ENCODE assay signal across 13 cellular contexts in the genomic region with DNA sequence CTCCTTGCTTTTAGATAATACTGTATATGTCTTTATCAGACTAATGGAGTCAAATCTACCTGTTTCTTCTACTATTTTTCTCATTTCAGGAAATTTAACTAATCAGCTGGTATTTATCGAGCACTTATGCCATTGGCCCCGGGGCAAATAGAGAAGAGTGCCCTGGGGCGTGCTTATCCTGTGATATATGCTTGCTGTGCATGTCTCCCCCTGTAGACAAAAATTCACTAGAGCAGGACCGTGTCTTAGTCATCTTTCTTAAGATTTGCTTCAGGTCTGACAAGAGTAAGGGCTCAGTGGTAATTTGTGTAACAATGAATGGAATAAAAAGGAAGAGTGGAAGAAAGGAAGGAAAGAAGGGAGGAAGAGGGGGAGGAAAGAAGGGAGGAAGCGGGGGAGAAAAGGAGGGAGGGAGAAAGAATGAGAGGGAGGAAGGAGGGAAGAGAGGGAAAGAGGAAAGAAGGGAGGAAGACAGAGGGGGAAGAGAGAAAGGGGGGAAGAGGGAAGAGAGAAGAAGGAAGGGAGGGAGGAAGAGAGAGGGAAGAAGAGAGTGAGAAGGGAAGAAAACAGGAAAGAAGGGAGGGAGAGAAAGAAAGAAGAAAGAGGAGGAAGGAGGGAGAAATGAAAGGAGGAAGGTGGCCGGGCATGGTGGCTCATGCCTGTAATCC.
DNase-seq lines count a peak whose midpoint lies in the region; TF ChIP-seq lines count a peak whose summit lies in the region.
"Had no signal": no experiment of that assay in that cellular context is flagged by ENCODE, and none has a peak within 500 bp of the region (broad histone marks: within the 10 kb centered on the region; RNA-seq: fewer than 3 reads in every experiment).

No MANE protein-coding gene starts in this region.

- no peaks in the 10 kb centered on the region for H3K4me1 ChIP-seq in effector memory CD4-positive, alpha-beta T cell (ENCODE audit: control insufficient read depth, insufficient read depth, low read length, poor library complexity, severe bottlenecking)

- H3K4me3 ChIP-seq in effector memory CD4-positive, alpha-beta T cell (ENCODE audit: insufficient read depth, low read depth, low read length, poor library complexity, severe bottlenecking), result no peak overlapping the region

- H3K9me3 ChIP-seq in effector memory CD4-positive, alpha-beta T cell (ENCODE audit: control insufficient read depth, low read length), result no peaks in the 10 kb centered on the region

- peak; percentile 8 for DNase-seq in CMK (ENCODE audit: low read depth)
- DNase-seq in HFFc6, result no peak
- DNase-seq in amniotic epithelial cell (ENCODE audit: low read depth), result peak; percentile 44
- DNase-seq in kidney tubule cell (ENCODE audit: low spot score), result peak; percentile 48
- DNase-seq in ecto neural progenitor cell (ENCODE audit: low spot score), result no peak
- DNase-seq in effector memory CD4-positive, alpha-beta T cell, result no peak
- DNase-seq in HuH-7.5 (ENCODE audit: low spot score), result no peak
- DNase-seq in substantia nigra (lab: John Stamatoyannopoulos, UW), result no peak
- DNase-seq: amygdala, foreskin melanocyte, NCI-H187 treated with DMSO at 0.1 percent for 48 hours had no signal

- H3K27ac ChIP-seq in effector memory CD4-positive, alpha-beta T cell (ENCODE audit: insufficient read depth, low read length, poor library complexity, severe bottlenecking), result no peak overlapping the region
- no peak overlapping the region for H3K27ac ChIP-seq in substantia nigra (ENCODE audit: low read depth, low read length, poor library complexity, severe bottlenecking)
- H3K27ac ChIP-seq: HL-60 had no signal

- no peak overlapping the region for H3K4me3 Mint-ChIP-seq in HFFc6
- H3K4me3 Mint-ChIP-seq: stimulated activated memory B cell treated with anti-CD40 and anti-IgM and Interleukin-4, amounts not matched to agents 10 μg/mL and 1 μg/mL and 100 μg/mL, for 72 hours had no signal

- no peaks in the 10 kb centered on the region for H3K27me3 ChIP-seq in effector memory CD4-positive, alpha-beta T cell (replicated peaks; ENCODE audit: control insufficient read depth, insufficient read depth, low read length, poor library complexity, severe bottlenecking)

- no peaks in the 10 kb centered on the region for H3K36me3 Mint-ChIP-seq in HFFc6 (ENCODE audit: low read depth)
- H3K36me3 Mint-ChIP-seq: stimulated activated memory B cell treated with anti-CD40 and anti-IgM and Interleukin-4, amounts not matched to agents 10 μg/mL and 1 μg/mL and 100 μg/mL, for 72 hours had no signal

- peak; percentile 41 for TF ChIP-seq CTCF in HFFc6 (IDR thresholded peaks at IDR 0.05)

- H3K27me3 Mint-ChIP-seq in HFFc6 (ENCODE audit: insufficient read depth), result peaks cover 5% of the 10 kb centered on the region

- no peaks in the 10 kb centered on the region for H3K36me3 ChIP-seq in effector memory CD4-positive, alpha-beta T cell (ENCODE audit: control insufficient read depth, insufficient read depth, low read length)

- H3K4me1 Mint-ChIP-seq in HFFc6 (ENCODE audit: low read depth), result no peaks in the 10 kb centered on the region; the same call in 1 of the 2 replicates

- no peak overlapping the region for H3K27ac Mint-ChIP-seq in HFFc6
- H3K27ac Mint-ChIP-seq: stimulated activated memory B cell treated with anti-CD40 and anti-IgM and Interleukin-4, amounts not matched to agents 10 μg/mL and 1 μg/mL and 100 μg/mL, for 72 hours had no signal

- no peaks in the 10 kb centered on the region for H3K9me3 Mint-ChIP-seq in HFFc6

Comparison
In these comparisons a context has a peak if more than half of its experiments do, and no peak if none do; other contexts are left out.
1. DNase-seq: peak in CMK (single experiment), amniotic epithelial cell (single experiment) and kidney tubule cell (single experiment); none in HFFc6 (single experiment), ecto neural progenitor cell (single experiment), effector memory CD4-positive, alpha-beta T cell (0 of 3), HuH-7.5 (single experiment) and substantia nigra (0 of 49).